Comparison of ENCODE assay signal across 12 cellular contexts in genomic region chr3:188220988-188221818, GRCh38.
DNase-seq lines count a peak whose midpoint lies in the region; ATAC-seq and TF ChIP-seq lines count a peak whose summit lies in the region.
"Had no signal": no experiment of that assay in that cellular context is flagged by ENCODE, and none has a peak within 500 bp of the region (broad histone marks: within the 10 kb centered on the region; RNA-seq: fewer than 3 reads in every experiment).

No MANE protein-coding gene starts in this region.

- DNase-seq in LHCN-M2 (ENCODE audit: low read depth) (peak; percentile 98), epithelial cell of proximal tubule (ENCODE audit: low read depth) (peak; percentile 76), lung (ENCODE audit: low spot score) (no peak), tibial artery (peak; percentile 84 to 88), H4 (ENCODE audit: low spot score) (no peak), GF-D8 (lab: John Stamatoyannopoulos, UW) (no peak), NCI-H510A (lab: John Stamatoyannopoulos, UW) (no peak)
- DNase-seq: activated gamma-delta T cell treated with Interleukin-2 at 50 U/mL for 16 hours, DMS 273 treated with DMSO at 0.1 percent for 48 hours, NCI-H1694 had no signal

- no peak for TF ChIP-seq CTCF in epithelial cell of proximal tubule (conservative IDR thresholded peaks at IDR 0.05; ENCODE audit: low read depth, low read length)
- TF ChIP-seq CTCF in lung (IDR thresholded peaks at IDR 0.05; ENCODE audit: control extremely low read depth, extremely low read depth): no peak
- TF ChIP-seq CTCF in tibial artery (IDR thresholded peaks at IDR 0.05): no peak

- ATAC-seq in lung (ENCODE audit: insufficient read depth, low FRiP score) (no peak), GM19455 (IDR thresholded peaks at IDR 0.05; ENCODE audit: unreplicated experiment) (no peak)

- no peak overlapping the region for H3K4me3 ChIP-seq in epithelial cell of proximal tubule (ENCODE audit: low read depth, low read length)
- no peak overlapping the region for H3K4me3 ChIP-seq in lung
- peak overlapping the region; percentile 6 to 28 for H3K4me3 ChIP-seq in tibial artery
- H3K4me3 ChIP-seq: HAP-1 had no signal

- 89 to 91% methylated on average over 11 of the region's 11 CpGs for WGBS in lung, 2 donors

- H3K27me3 ChIP-seq in lung (ENCODE audit: control insufficient read depth, insufficient read depth): no peaks in the 10 kb centered on the region
- no peaks in the 10 kb centered on the region for H3K27me3 ChIP-seq in tibial artery

- H3K9me3 ChIP-seq in lung (ENCODE audit: control insufficient read depth in 2 of 2, insufficient read depth in 1 of 2, low read length in 1 of 2) (no peaks in the 10 kb centered on the region), tibial artery (no peaks in the 10 kb centered on the region)
- H3K9me3 ChIP-seq: HAP-1 had no signal

- H3K36me3 ChIP-seq in lung (ENCODE audit: control insufficient read depth in 2 of 2, insufficient read depth in 2 of 2, low read length in 2 of 2): peaks cover under 1 to 4% of the 10 kb centered on the region in 2 donors
- peaks cover 0 to 21% (median 6%) of the 10 kb centered on the region in 3 donors for H3K36me3 ChIP-seq in tibial artery
- H3K36me3 ChIP-seq: HAP-1 had no signal

- H3K4me1 ChIP-seq in lung (ENCODE audit: control insufficient read depth in 2 of 2, insufficient read depth in 2 of 2, low read length in 2 of 2) (peaks cover 16 to 43% of the 10 kb centered on the region in 2 donors), tibial artery (peaks cover 0 to 100% (median 73%) of the 10 kb centered on the region in 4 donors)

- peak overlapping the region; percentile 4 to 97 for H3K27ac ChIP-seq in lung (ENCODE audit: low read depth in 1 of 2, low read length in 1 of 2)
- H3K27ac ChIP-seq in tibial artery: peak overlapping the region; percentile 87 to 94

- intact Hi-C loops in tibial artery (cut with DNase I; ENCODE audit: low total_unique reads): no loop called here

Comparison
In these comparisons a context has a peak if more than half of its experiments do, and no peak if none do; other contexts are left out.
1. DNase-seq: peak in LHCN-M2 (single experiment), epithelial cell of proximal tubule (single experiment) and tibial artery (2 of 2); none in lung (single experiment), H4 (single experiment), GF-D8 (single experiment) and NCI-H510A (single experiment).
2. H3K4me3 ChIP-seq: peak in tibial artery (2 of 2); none in epithelial cell of proximal tubule (single experiment) and lung (single experiment).